In the genomic region with DNA sequence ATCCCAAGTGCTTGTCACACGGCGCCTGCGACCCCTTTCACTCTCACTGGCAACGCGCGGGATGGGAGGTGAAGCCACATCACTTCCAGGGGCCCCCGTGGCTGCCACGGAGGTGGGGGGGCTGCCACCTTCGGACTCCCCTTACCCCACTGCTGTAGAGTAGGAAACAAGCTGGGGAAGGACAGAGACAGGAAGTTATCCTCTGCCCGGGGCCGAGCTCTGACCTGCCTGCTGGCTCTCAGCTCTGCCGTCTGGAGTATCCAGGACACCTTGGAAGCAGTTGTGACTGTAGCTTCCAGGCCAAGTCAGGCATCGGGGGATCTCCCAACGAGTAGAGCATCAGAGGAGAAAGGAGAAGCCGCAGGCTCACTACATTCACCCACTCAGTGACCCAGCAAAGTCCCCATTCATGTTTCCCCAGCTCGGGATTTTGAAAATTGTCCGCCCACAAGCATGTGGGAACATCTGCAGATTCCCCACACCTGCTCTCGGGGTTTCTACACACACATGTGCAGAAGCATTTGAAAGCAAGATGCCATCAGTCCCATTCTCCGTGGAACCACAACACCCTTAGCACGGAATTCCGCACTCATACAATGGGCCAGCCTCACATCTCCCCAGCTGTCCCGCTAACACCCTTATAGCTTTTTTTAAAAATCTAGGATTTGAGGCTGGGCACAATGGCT, we compare ENCODE assay signal across 1 cellular context.
TF ChIP-seq lines count a peak whose summit lies in the region.

No MANE protein-coding gene starts in this region.

TF ChIP-seq in SK-N-SH treated with all-trans-retinoic acid at 6 μM for 48 hours, 23 proteins besides CTCF, POLR2A, EP300 and RAD21 (continued from another document):
- TF ChIP-seq POU6F1 (CRISPR knock-in tag; IDR thresholded peaks at IDR 0.05; ENCODE audit: borderline replicate concordance, low read depth) (no peak), TOX (CRISPR knock-in tag; IDR thresholded peaks at IDR 0.05; ENCODE audit: borderline replicate concordance) (no peak)
TF ChIP-seq in SK-N-SH treated with all-trans-retinoic acid at 6 μM for 48 hours: peak in this region for 0.
